ENCODE assay signal across 33 cellular contexts in the genomic region with DNA sequence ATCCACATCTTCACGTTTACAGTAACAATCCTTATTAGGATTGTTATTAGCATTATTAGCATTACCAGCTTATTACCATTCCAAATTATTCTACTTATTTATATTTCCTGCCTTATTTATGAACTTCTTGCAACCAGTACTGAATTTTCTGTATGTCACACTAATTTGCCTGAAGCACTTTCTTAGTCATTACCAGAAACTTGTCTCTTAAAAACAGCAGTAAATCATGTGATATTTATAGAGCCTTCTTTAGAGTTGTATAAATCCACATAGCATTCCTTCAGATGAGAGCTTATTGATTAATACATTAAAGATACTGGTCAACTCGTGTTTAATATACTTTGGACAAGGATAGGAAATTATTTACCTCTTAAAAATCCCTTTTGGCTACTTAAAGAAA.
"Had no signal": no experiment of that assay in that cellular context is flagged by ENCODE, and none has a peak within 500 bp of the region (broad histone marks: within the 10 kb centered on the region; RNA-seq: fewer than 3 reads in every experiment).

No MANE protein-coding gene starts in this region.

- H3K27me3 ChIP-seq: esophagus squamous epithelium, heart left ventricle, pancreas, sigmoid colon, suprapubic skin, tibial artery had no signal

- H3K36me3 Mint-ChIP-seq: activated naive CD4-positive, alpha-beta T cell treated with anti-CD3 and anti-CD28 coated beads, Interleukin-2, amount 10 ng/mL, durations not matched to agents 7 days and 5 days; immature natural killer cell; mesothelial cell of epicardium; stimulated activated naive B cell treated with anti-CD40 and anti-IgM and Interleukin-4, amounts not matched to agents 10 μg/mL and 1 μg/mL and 100 μg/mL, for 72 hours had no signal

- H3K27ac Mint-ChIP-seq: activated naive CD4-positive, alpha-beta T cell treated with anti-CD3 and anti-CD28 coated beads, Interleukin-2, amount 10 ng/mL, durations not matched to agents 7 days and 5 days; activated T-helper 1 cell treated with anti-CD3 and anti-CD28 coated beads, Interleukin-12 subunit alpha, Interleukin-12 subunit beta, Interleukin-2, Interleukin-4 antibody, amounts not matched to agents 30 ng/mL and 10 ng/mL and 1 ng/mL, durations not matched to agents 14 hours and 24 hours and 36 hours; immature natural killer cell; mesothelial cell of epicardium; naive thymus-derived CD8-positive, alpha-beta T cell; stimulated activated naive B cell treated with anti-CD40 and anti-IgM and Interleukin-4, amounts not matched to agents 10 μg/mL and 1 μg/mL and 100 μg/mL, for 72 hours; T-helper 17 cell had no signal

- H3K27ac ChIP-seq: epithelial cell of prostate, esophagus squamous epithelium, heart left ventricle, pancreas, prostate gland, sigmoid colon, suprapubic skin, tibial artery, WERI-Rb-1 had no signal

- H3K9me3 ChIP-seq: esophagus squamous epithelium, heart left ventricle, pancreas, prostate gland, sigmoid colon, suprapubic skin, tibial artery had no signal

- DNase-seq: activated CD4-positive, alpha-beta T cell treated with anti-CD3 and anti-CD28 coated beads for 48 hours; activated CD4-positive, alpha-beta T cell treated with anti-CD3 and anti-CD28 coated beads, Interleukin-2, amount 50 U/mL, for 48 hours; activated CD8-positive, alpha-beta memory T cell treated with anti-CD3 and anti-CD28 coated beads, Interleukin-2, amount 50 U/mL, for 4 hours; activated gamma-delta T cell; activated naive CD4-positive, alpha-beta T cell treated with anti-CD3 and anti-CD28 coated beads, Interleukin-2, amount 10 ng/mL, durations not matched to agents 7 days and 5 days; activated T-cell treated with anti-CD3 and anti-CD28 coated beads, Interleukin-2, amount 50 U/mL, for 1 hour; amniotic stem cell; dermis blood vessel endothelial cell; effector CD4-positive, alpha-beta T cell; esophagus squamous epithelium; heart left ventricle; hypothalamus; immature natural killer cell; kidney; left colon; naive thymus-derived CD8-positive, alpha-beta T cell; nucleus accumbens; pancreas; sigmoid colon; stimulated activated CD4-positive, alpha-beta T cell treated with anti-CD3 and anti-CD28 coated beads, Interleukin-15, amount 100 ng/mL, for 24 hours; stimulated activated CD4-positive, alpha-beta T cell treated with anti-CD3 and anti-CD28 coated beads, Interleukin-2, amount 100 ng/mL, for 24 hours; stimulated activated naive B cell treated with anti-CD40 and anti-IgM and Interleukin-4, amounts not matched to agents 10 μg/mL and 1 μg/mL and 100 μg/mL, for 72 hours; T-helper 17 cell; T1000; tibial artery; WERI-Rb-1 had no signal

- H3K4me1 Mint-ChIP-seq: central memory CD8-positive, alpha-beta T cell; immature natural killer cell; neural crest cell; stimulated activated naive B cell treated with anti-CD40 and anti-IgM and Interleukin-4, amounts not matched to agents 10 μg/mL and 1 μg/mL and 100 μg/mL, for 72 hours; T-helper 17 cell had no signal

- H3K9me3 Mint-ChIP-seq: activated naive CD4-positive, alpha-beta T cell treated with anti-CD3 and anti-CD28 coated beads, Interleukin-2, amount 10 ng/mL, durations not matched to agents 7 days and 5 days; activated T-helper 1 cell treated with anti-CD3 and anti-CD28 coated beads, Interleukin-12 subunit alpha, Interleukin-12 subunit beta, Interleukin-2, Interleukin-4 antibody, amounts not matched to agents 30 ng/mL and 10 ng/mL and 1 ng/mL, durations not matched to agents 14 hours and 24 hours and 36 hours; neural crest cell; stimulated activated naive B cell treated with anti-CD40 and anti-IgM and Interleukin-4, amounts not matched to agents 10 μg/mL and 1 μg/mL and 100 μg/mL, for 72 hours had no signal

- H3K4me3 Mint-ChIP-seq: activated naive CD4-positive, alpha-beta T cell treated with anti-CD3 and anti-CD28 coated beads, Interleukin-2, amount 10 ng/mL, durations not matched to agents 7 days and 5 days; activated T-helper 1 cell treated with anti-CD3 and anti-CD28 coated beads, Interleukin-12 subunit alpha, Interleukin-12 subunit beta, Interleukin-2, Interleukin-4 antibody, amounts not matched to agents 30 ng/mL and 10 ng/mL and 1 ng/mL, durations not matched to agents 14 hours and 24 hours and 36 hours; central memory CD8-positive, alpha-beta T cell; immature natural killer cell; mesothelial cell of epicardium; naive thymus-derived CD8-positive, alpha-beta T cell; neural crest cell; stimulated activated naive B cell treated with anti-CD40 and anti-IgM and Interleukin-4, amounts not matched to agents 10 μg/mL and 1 μg/mL and 100 μg/mL, for 72 hours; T-helper 17 cell had no signal

- H3K4me3 ChIP-seq: esophagus squamous epithelium, heart left ventricle, pancreas, prostate gland, sigmoid colon, suprapubic skin, tibial artery had no signal

- H3K27me3 Mint-ChIP-seq: activated naive CD4-positive, alpha-beta T cell treated with anti-CD3 and anti-CD28 coated beads, Interleukin-2, amount 10 ng/mL, durations not matched to agents 7 days and 5 days; central memory CD8-positive, alpha-beta T cell; naive thymus-derived CD8-positive, alpha-beta T cell; T-helper 17 cell had no signal

- H3K4me1 ChIP-seq: esophagus squamous epithelium, heart left ventricle, pancreas, prostate gland, sigmoid colon, suprapubic skin had no signal

- H3K36me3 ChIP-seq: esophagus squamous epithelium, heart left ventricle, pancreas, prostate gland, sigmoid colon, suprapubic skin, tibial artery, WERI-Rb-1 had no signal
